In genomic region chr1:23664837-23665795, GRCh38 we compare ENCODE assay signal across 1 cellular context.
TF ChIP-seq lines count a peak whose summit lies in the region.

No MANE protein-coding gene starts in this region.

TF ChIP-seq in HCT116, 20 proteins besides CTCF, POLR2A, EP300 and RAD21 (continued from another document):
- no peak for TF ChIP-seq ATF3 (IDR thresholded peaks at IDR 0.05)
- TF ChIP-seq CBX3 (IDR thresholded peaks at IDR 0.05; ENCODE audit: low read depth) = no peak
- no peak for TF ChIP-seq POLR2AphosphoS5 (IDR thresholded peaks at IDR 0.05; ENCODE audit: low read depth, low read length)
